In genomic region chr6:116101298-116101718, GRCh38 we compare ENCODE assay signal across 8 cellular contexts. TPM values are rescaled to one million over a fixed set of nuclear protein-coding genes. Genes with fewer than 3 reads are reported as not detected.
DNase-seq lines count a peak whose midpoint lies in the region; ATAC-seq, FAIRE-seq and TF ChIP-seq lines count a peak whose summit lies in the region.

No MANE protein-coding gene starts in this region.

- WGBS in esophagus muscularis mucosa: 1% methylated on average over 12 of the region's 12 CpGs
- WGBS in prostate gland: 0% methylated on average over 12 of the region's 12 CpGs

- H3K9me3 ChIP-seq in T-helper 17 cell (ENCODE audit: control insufficient read depth, low read length, poor library complexity, severe bottlenecking) (no peaks in the 10 kb centered on the region), esophagus muscularis mucosa (peaks cover 0 to 3% (median under 1%) of the 10 kb centered on the region in 4 donors), prostate gland (no peaks in the 10 kb centered on the region)

- FAIRE-seq in H54 (lab: Jason Lieb, UNC): no peak

- H3K27me3 ChIP-seq in H7 (ENCODE audit: control insufficient read depth, insufficient read depth, low read length) (no peaks in the 10 kb centered on the region), esophagus muscularis mucosa (peaks cover 0 to 3% (median 0%) of the 10 kb centered on the region in 4 donors), prostate gland (replicated peaks; ENCODE audit: insufficient read depth) (no peaks in the 10 kb centered on the region)

- no peaks in the 10 kb centered on the region for H3K36me3 Mint-ChIP-seq in T-helper 17 cell (ENCODE audit: low read depth)

- H3K4me1 ChIP-seq in esophagus muscularis mucosa (peaks cover 27 to 54% (median 35%) of the 10 kb centered on the region in 4 donors), prostate gland (replicated peaks) (peaks cover 7% of the 10 kb centered on the region)

- no peak for TF ChIP-seq POLR2A in esophagus muscularis mucosa (IDR thresholded peaks at IDR 0.05; ENCODE audit: low read depth)
- TF ChIP-seq POLR2A in prostate gland (IDR thresholded peaks at IDR 0.05): no peak
- no peak for TF ChIP-seq POLR2A in H54 (IDR thresholded peaks at IDR 0.05; ENCODE audit: low read depth, low read length)

- H3K27ac Mint-ChIP-seq in T-helper 17 cell: peak overlapping the region; percentile 66

- peak overlapping the region; percentile 91 for H3K4me3 Mint-ChIP-seq in T-helper 17 cell

- TF ChIP-seq CTCF in esophagus muscularis mucosa (IDR thresholded peaks at IDR 0.05): no peak
- no peak for TF ChIP-seq CTCF in prostate gland (IDR thresholded peaks at IDR 0.05)

- peak overlapping the region; percentile 83 for H3K4me3 ChIP-seq in H7 (ENCODE audit: insufficient read depth, low read depth, low read length)
- H3K4me3 ChIP-seq in esophagus muscularis mucosa: peak overlapping the region; percentile 66 to 91 (median 84)
- peak overlapping the region; percentile 84 to 86 for H3K4me3 ChIP-seq in prostate gland

- DNase-seq in H7 (no peak), T-helper 17 cell (no peak), esophagus muscularis mucosa (ENCODE audit: extremely low spot score) (no peak), prostate gland (ENCODE audit: low spot score) (peak; percentile 80), DMS153 (lab: John Stamatoyannopoulos, UW) (no peak), SHP77 treated with DMSO at 0.1 percent for 48 hours (lab: John Stamatoyannopoulos, UW) (no peak), H54 (ENCODE audit: insufficient read length, low spot score) (no peak)

- no peaks in the 10 kb centered on the region for H3K27me3 Mint-ChIP-seq in T-helper 17 cell

- no peaks in the 10 kb centered on the region for H3K36me3 ChIP-seq in H7 (replicated peaks; ENCODE audit: control insufficient read depth, insufficient read depth, low read length)
- no peaks in the 10 kb centered on the region for H3K36me3 ChIP-seq in esophagus muscularis mucosa
- H3K36me3 ChIP-seq in prostate gland: no peaks in the 10 kb centered on the region

- ATAC-seq in T-helper 17 cell (peak; percentile 4), GM19397 (IDR thresholded peaks at IDR 0.05; ENCODE audit: unreplicated experiment) (no peak)

- intact Hi-C loops in esophagus muscularis mucosa (cut with DNase I) (no loop called here), prostate gland (cut with DNase I) (loop anchor here (2.0 to 5.0 kb wide), 2 partner anchors 39 to 91 kb away; partner anchors contain the start of gene FRK)

- H3K4me1 Mint-ChIP-seq in T-helper 17 cell: peaks cover 43% of the 10 kb centered on the region

- H3K27ac ChIP-seq in esophagus muscularis mucosa (replicated peaks in 1 of 4): peak overlapping the region; percentile 91 to 99 (median 96)
- peak overlapping the region; percentile 95 to 98 for H3K27ac ChIP-seq in prostate gland

- TF ChIP-seq EP300 in esophagus muscularis mucosa (IDR thresholded peaks at IDR 0.05): no peak

RNA-seq across cellular contexts. Expression of gene NT5DC1, which starts 0.7 kb away (rescaled TPM):
- 13.0 and 18.8 TPM in 2 replicates for total RNA-seq in H7 (2014; rRNA removed; shearing (Covaris generic))
- 10 to 100 TPM; 33.1 to 34.5 TPM for total RNA-seq in T-helper 17 cell
- total RNA-seq in esophagus muscularis mucosa: 1 to 10 TPM; 4.1 to 8.4 (median 6.7) TPM
- total RNA-seq in prostate gland: 10 to 100 TPM; 12.3 to 26.1 TPM

RNA-seq across cellular contexts. Expression of gene COL10A1, which starts 24.6 kb away (rescaled TPM):
- total RNA-seq in H7 (2014; rRNA removed; shearing (Covaris generic)): 0.04 TPM in 1 of 2 replicates, not detected in the other
- under 1 TPM in 1 of 2 donors, not detected in 1; 0.34 TPM for total RNA-seq in T-helper 17 cell
- total RNA-seq in esophagus muscularis mucosa: not detected
- not detected for total RNA-seq in prostate gland

RNA-seq across cellular contexts. Expression of gene FRK, which starts 40.6 kb away (rescaled TPM):
- 0.10 and 0.11 TPM in 2 replicates for total RNA-seq in H7 (2014; rRNA removed; shearing (Covaris generic))
- total RNA-seq in T-helper 17 cell (under 1 TPM in 1 of 2 donors, not detected in 1; 0.02 TPM), esophagus muscularis mucosa (under 1 TPM; 0.17 to 0.57 (median 0.40) TPM), prostate gland (1 to 10 TPM; 3.2 to 6.9 TPM)
